In genomic region chr3:12188681-12189287, GRCh38 we compare ENCODE assay signal across 16 cellular contexts. TPM values are rescaled to one million over a fixed set of nuclear protein-coding genes. Genes with fewer than 3 reads are reported as not detected.
A peak's percentile ranks its signal among the peaks of the same experiment; 100 is the strongest.
DNase-seq lines count a peak whose midpoint lies in the region; ATAC-seq and TF ChIP-seq lines count a peak whose summit lies in the region.
"Had no signal": no experiment of that assay in that cellular context is flagged by ENCODE, and none has a peak within 500 bp of the region (broad histone marks: within the 10 kb centered on the region; RNA-seq: fewer than 3 reads in every experiment).

No MANE protein-coding gene starts in this region.

- no peaks in the 10 kb centered on the region for H3K9me3 Mint-ChIP-seq in activated naive CD8-positive, alpha-beta T cell treated with anti-CD3 and anti-CD28 coated beads, Interleukin-2, amount 50 U/mL, for 24 hours
- no peaks in the 10 kb centered on the region for H3K9me3 Mint-ChIP-seq in activated naive CD8-positive, alpha-beta T cell treated with anti-CD3 and anti-CD28 coated beads for 36 hours
- no peaks in the 10 kb centered on the region for H3K9me3 Mint-ChIP-seq in chondrocyte (ENCODE audit: low read depth)
- H3K9me3 Mint-ChIP-seq in nephron: no peaks in the 10 kb centered on the region
- H3K9me3 Mint-ChIP-seq: brain had no signal

- no peak for DNase-seq in activated naive CD8-positive, alpha-beta T cell treated with anti-CD3 and anti-CD28 coated beads, Interleukin-2, amount 50 U/mL, for 24 hours
- DNase-seq in activated naive CD8-positive, alpha-beta T cell treated with anti-CD3 and anti-CD28 coated beads for 36 hours: no peak
- no peak for DNase-seq in chondrocyte (ENCODE audit: low spot score)
- DNase-seq in mucosa of gallbladder (ENCODE audit: low spot score): no peak
- DNase-seq in activated naive CD4-positive, alpha-beta T cell treated with Interleukin-2 at 50 U/mL for 16 hours: no peak
- DNase-seq in DMS53 (lab: John Stamatoyannopoulos, UW): no peak
- DNase-seq: activated CD4-positive, alpha-beta T cell treated with anti-CD3 and anti-CD28 coated beads, Interleukin-2, amount 50 U/mL, for 4 hours; activated gamma-delta T cell; effector memory CD4-positive, alpha-beta T cell; GM23248; MG63; NCI-H82 had no signal

- peaks cover 81% of the 10 kb centered on the region for H3K4me1 Mint-ChIP-seq in activated naive CD8-positive, alpha-beta T cell treated with anti-CD3 and anti-CD28 coated beads, Interleukin-2, amount 50 U/mL, for 24 hours
- peaks cover 37% of the 10 kb centered on the region for H3K4me1 Mint-ChIP-seq in activated naive CD8-positive, alpha-beta T cell treated with anti-CD3 and anti-CD28 coated beads for 36 hours
- H3K4me1 Mint-ChIP-seq in chondrocyte (ENCODE audit: low read depth) (peaks cover 51% of the 10 kb centered on the region), nephron (peaks cover 21% of the 10 kb centered on the region)

- peak overlapping the region; percentile 94 for H3K27ac Mint-ChIP-seq in activated naive CD8-positive, alpha-beta T cell treated with anti-CD3 and anti-CD28 coated beads, Interleukin-2, amount 50 U/mL, for 24 hours
- H3K27ac Mint-ChIP-seq in activated naive CD8-positive, alpha-beta T cell treated with anti-CD3 and anti-CD28 coated beads for 36 hours: no peak overlapping the region
- H3K27ac Mint-ChIP-seq in chondrocyte (ENCODE audit: unreplicated experiment): peak overlapping the region; percentile 99
- peak overlapping the region; percentile 51 to 97 (median 85) for H3K27ac Mint-ChIP-seq in nephron

- no peak overlapping the region for H3K4me3 Mint-ChIP-seq in activated naive CD8-positive, alpha-beta T cell treated with anti-CD3 and anti-CD28 coated beads, Interleukin-2, amount 50 U/mL, for 24 hours
- H3K4me3 Mint-ChIP-seq in activated naive CD8-positive, alpha-beta T cell treated with anti-CD3 and anti-CD28 coated beads for 36 hours: no peak overlapping the region
- H3K4me3 Mint-ChIP-seq in chondrocyte (ENCODE audit: unreplicated experiment) (no peak overlapping the region), nephron (no peak overlapping the region)
- H3K4me3 Mint-ChIP-seq: brain had no signal

- H3K36me3 Mint-ChIP-seq in activated naive CD8-positive, alpha-beta T cell treated with anti-CD3 and anti-CD28 coated beads, Interleukin-2, amount 50 U/mL, for 24 hours (ENCODE audit: low read depth): peaks cover 3% of the 10 kb centered on the region
- H3K36me3 Mint-ChIP-seq in activated naive CD8-positive, alpha-beta T cell treated with anti-CD3 and anti-CD28 coated beads for 36 hours: no peaks in the 10 kb centered on the region
- H3K36me3 Mint-ChIP-seq in chondrocyte (ENCODE audit: low read depth) (no peaks in the 10 kb centered on the region), nephron (ENCODE audit: low read depth) (no peaks in the 10 kb centered on the region)
- H3K36me3 Mint-ChIP-seq: brain had no signal

- peaks cover 5% of the 10 kb centered on the region for H3K27me3 Mint-ChIP-seq in activated naive CD8-positive, alpha-beta T cell treated with anti-CD3 and anti-CD28 coated beads, Interleukin-2, amount 50 U/mL, for 24 hours
- no peaks in the 10 kb centered on the region for H3K27me3 Mint-ChIP-seq in activated naive CD8-positive, alpha-beta T cell treated with anti-CD3 and anti-CD28 coated beads for 36 hours
- no peaks in the 10 kb centered on the region for H3K27me3 Mint-ChIP-seq in chondrocyte (ENCODE audit: low read depth)
- H3K27me3 Mint-ChIP-seq in nephron (ENCODE audit: low read depth): peaks cover 3% of the 10 kb centered on the region

- TF ChIP-seq CTCF in chondrocyte (IDR thresholded peaks at IDR 0.05) (no peak), nephron (IDR thresholded peaks at IDR 0.05; ENCODE audit: unreplicated experiment in 3 of 3) (no peak)

- ATAC-seq in activated naive CD8-positive, alpha-beta T cell treated with anti-CD3 and anti-CD28 coated beads, Interleukin-2, amount 50 U/mL, for 24 hours: no peak
- ATAC-seq in GM18870 (IDR thresholded peaks at IDR 0.05; ENCODE audit: unreplicated experiment): no peak

RNA-seq across cellular contexts. Expression of gene TIMP4, which starts 30.1 kb away (rescaled TPM):
- total RNA-seq in activated naive CD8-positive, alpha-beta T cell treated with anti-CD3 and anti-CD28 coated beads for 36 hours: not detected
- total RNA-seq in chondrocyte (31.3 to 41.6 TPM (median 31.9 TPM) in 3 replicates), mucosa of gallbladder (3.7 TPM)
- total RNA-seq: glomerular endothelial cell had no signal
